25 cellular contexts compared by ENCODE assay signal in genomic region chr6:88848870-88849269, GRCh38.
"Had no signal": no experiment of that assay in that cellular context is flagged by ENCODE, and none has a peak within 500 bp of the region (broad histone marks: within the 10 kb centered on the region; RNA-seq: fewer than 3 reads in every experiment).

No MANE protein-coding gene starts in this region.

- H3K36me3 ChIP-seq: gastroesophageal sphincter, suprapubic skin, tibial nerve had no signal

- DNase-seq: activated B cell treated with CpG ODN at 0.5 μM for 24 hours; activated CD4-positive, alpha-beta T cell treated with anti-CD3 and anti-CD28 coated beads for 36 hours; activated CD4-positive, alpha-beta T cell treated with anti-CD3 and anti-CD28 coated beads, Interleukin-2, amount 50 U/mL, for 4 hours; activated CD8-positive, alpha-beta memory T cell treated with anti-CD3 and anti-CD28 coated beads for 24 hours; activated CD8-positive, alpha-beta memory T cell treated with anti-CD3 and anti-CD28 coated beads, Interleukin-2, amount 50 U/mL, for 4 hours; activated naive CD4-positive, alpha-beta T cell treated with Interleukin-2 at 50 U/mL for 16 hours; activated naive CD8-positive, alpha-beta T cell treated with anti-CD3 and anti-CD28 coated beads for 36 hours; activated T-cell treated with anti-CD3 and anti-CD28 coated beads, Interleukin-2, amount 50 U/mL, for 4 hours; amniotic stem cell; effector memory CD4-positive, alpha-beta T cell; heart left ventricle; mucosa of descending colon; occipital lobe; posterior cingulate gyrus; small intestine; stimulated activated CD4-positive, alpha-beta T cell treated with anti-CD3 and anti-CD28 coated beads, Interleukin-2, amount 100 ng/mL, for 24 hours; stomach; T-helper 17 cell had no signal

- H3K9me3 ChIP-seq: gastroesophageal sphincter, heart left ventricle, mucosa of descending colon, stomach, suprapubic skin, tibial nerve had no signal

- ATAC-seq: activated CD4-positive, alpha-beta T cell treated with anti-CD3 and anti-CD28 coated beads for 36 hours; activated T-cell treated with anti-CD3 and anti-CD28 coated beads, Interleukin-2, amount 50 U/mL, for 4 hours; esophagus mucosa; gastroesophageal sphincter; heart left ventricle; mucosa of descending colon; sciatic nerve; stimulated activated memory B cell treated with anti-CD40 and anti-IgM and Interleukin-4, amounts not matched to agents 10 μg/mL and 1 μg/mL and 100 μg/mL, for 72 hours; T-helper 17 cell had no signal

- FAIRE-seq: urothelium cell line had no signal

- H3K27me3 ChIP-seq: gastroesophageal sphincter, heart left ventricle, stomach, suprapubic skin, tibial nerve had no signal

- H3K27ac ChIP-seq: gastroesophageal sphincter, heart left ventricle, stomach, suprapubic skin, tibial nerve had no signal

- H3K4me3 ChIP-seq: gastroesophageal sphincter, heart left ventricle, mucosa of descending colon, stomach, suprapubic skin, tibial nerve had no signal

- H3K4me1 ChIP-seq: gastroesophageal sphincter, stomach, suprapubic skin, tibial nerve had no signal
